Comparison of ENCODE assay signal across 9 cellular contexts in the genomic region with DNA sequence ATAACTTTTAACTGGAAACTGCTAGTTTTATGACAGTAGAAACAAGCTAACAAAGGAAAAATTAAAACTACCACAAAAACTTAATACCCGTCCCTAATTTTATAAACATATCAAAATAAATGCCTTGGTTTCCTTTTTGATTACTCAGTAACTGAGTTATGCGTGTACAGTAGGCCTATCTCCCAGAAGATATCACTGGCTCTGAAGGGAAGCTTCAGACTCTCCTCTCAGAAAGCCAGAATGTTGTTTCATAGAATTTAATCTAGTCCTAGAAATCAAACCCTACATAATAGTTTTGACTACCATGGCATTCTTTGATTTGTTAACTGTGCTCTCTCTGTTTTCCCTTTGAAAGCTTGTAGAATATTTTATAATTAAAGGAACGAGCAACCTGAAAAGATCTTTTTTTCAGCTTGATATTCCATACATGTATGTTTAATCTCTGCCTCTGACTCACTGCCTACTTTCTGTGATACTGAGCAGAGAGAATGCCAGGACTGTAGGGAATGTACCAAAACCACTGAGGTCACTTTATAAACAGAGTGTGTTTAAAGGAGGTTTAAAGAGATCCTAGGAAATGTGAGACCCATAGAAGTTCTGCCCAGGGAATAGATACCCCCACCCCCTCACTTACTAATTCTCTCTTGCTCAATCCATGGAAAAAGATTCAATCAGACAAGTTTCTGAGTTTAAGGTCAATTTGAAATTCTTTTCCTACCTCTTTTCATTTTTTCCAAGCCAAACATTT.
A peak's percentile ranks its signal among the peaks of the same experiment; 100 is the strongest.
DNase-seq lines count a peak whose midpoint lies in the region; ATAC-seq and TF ChIP-seq lines count a peak whose summit lies in the region.
"Had no signal": no experiment of that assay in that cellular context is flagged by ENCODE, and none has a peak within 500 bp of the region (broad histone marks: within the 10 kb centered on the region; RNA-seq: fewer than 3 reads in every experiment).

No MANE protein-coding gene starts in this region.

- peaks cover 4 to 29% (median 6%) of the 10 kb centered on the region in 3 donors for H3K4me1 ChIP-seq in esophagus squamous epithelium

- DNase-seq in AG04450 (ENCODE audit: low read depth, low spot score): peak; percentile 95
- DNase-seq in NCI-H460 (ENCODE audit: extremely low read depth, low read depth): peak; percentile 54
- DNase-seq in esophagus squamous epithelium (lab: John Stamatoyannopoulos, UW): no peak
- peak; percentile 89 for DNase-seq in myocyte (ENCODE audit: low read depth)
- no peak for DNase-seq in NCI-H1092 (lab: John Stamatoyannopoulos, UW)
- DNase-seq: cerebellar nuclear complex had no signal

- no peaks in the 10 kb centered on the region for H3K27me3 ChIP-seq in AG04450 (ENCODE audit: control insufficient read depth, insufficient read depth, low read length)
- H3K27me3 ChIP-seq in esophagus squamous epithelium: no peaks in the 10 kb centered on the region

- no peak overlapping the region for H3K4me3 ChIP-seq in AG04450 (ENCODE audit: low read depth, low read length)
- H3K4me3 ChIP-seq in esophagus squamous epithelium: no peak overlapping the region

- no peaks in the 10 kb centered on the region for H3K36me3 ChIP-seq in esophagus squamous epithelium

- POLR2A ChIA-PET in AG04450 (lab: Yijun Ruan, JAX): interaction anchor here (0.6 to 1.7 kb wide), 6 partner anchors 12 to 1286 kb away, joined by 3 to 9 read pairs (median 4); no protein-coding TSS in a partner anchor

- ATAC-seq in HG02623 (IDR thresholded peaks at IDR 0.05; ENCODE audit: unreplicated experiment) (no peak), GM19035 (IDR thresholded peaks at IDR 0.05; ENCODE audit: unreplicated experiment) (no peak), HG02588 (IDR thresholded peaks at IDR 0.05; ENCODE audit: unreplicated experiment) (no peak)

- TF ChIP-seq CTCF in AG04450 (IDR thresholded peaks at IDR 0.05; ENCODE audit: low read depth, low read length): no peak
- TF ChIP-seq CTCF in esophagus squamous epithelium (IDR thresholded peaks at IDR 0.05): no peak

- no peaks in the 10 kb centered on the region for H3K9me3 ChIP-seq in AG04450 (ENCODE audit: control insufficient read depth, insufficient read depth, low read length)
- H3K9me3 ChIP-seq in esophagus squamous epithelium: no peaks in the 10 kb centered on the region

- TF ChIP-seq POLR2A in esophagus squamous epithelium (IDR thresholded peaks at IDR 0.05): no peak

- H3K27ac ChIP-seq in AG04450 (ENCODE audit: low read depth, low read length): peak overlapping the region; percentile 89
- H3K27ac ChIP-seq in esophagus squamous epithelium: peak overlapping the region in 3 of 4 donors; percentile 36 to 65 (median 45)

- CTCF ChIA-PET in AG04450 (lab: Charles Lee): interaction anchor here (1.1 to 1.8 kb wide), 2 partner anchors 533 to 565 kb away, joined by 4 to 6 read pairs; no protein-coding TSS in a partner anchor

- intact Hi-C loops in esophagus squamous epithelium (cut with DNase I): no loop called here

- WGBS in esophagus squamous epithelium, 2 donors: 30 to 31% methylated on average over 3 of the region's 3 CpGs

Comparison
In these comparisons a context has a peak if more than half of its experiments do, and no peak if none do; other contexts are left out.
1. DNase-seq: peak in AG04450 (single experiment), NCI-H460 (single experiment) and myocyte (single experiment); none in esophagus squamous epithelium (single experiment) and NCI-H1092 (single experiment).